ENCODE assay signal across 1 cellular context in genomic region chr13:19759669-19760068, GRCh38.
TF ChIP-seq lines count a peak whose summit lies in the region.

No MANE protein-coding gene starts in this region.

TF ChIP-seq in HepG2, 621 proteins besides CTCF, POLR2A, EP300 and RAD21:
- TF ChIP-seq, protein P1, sequence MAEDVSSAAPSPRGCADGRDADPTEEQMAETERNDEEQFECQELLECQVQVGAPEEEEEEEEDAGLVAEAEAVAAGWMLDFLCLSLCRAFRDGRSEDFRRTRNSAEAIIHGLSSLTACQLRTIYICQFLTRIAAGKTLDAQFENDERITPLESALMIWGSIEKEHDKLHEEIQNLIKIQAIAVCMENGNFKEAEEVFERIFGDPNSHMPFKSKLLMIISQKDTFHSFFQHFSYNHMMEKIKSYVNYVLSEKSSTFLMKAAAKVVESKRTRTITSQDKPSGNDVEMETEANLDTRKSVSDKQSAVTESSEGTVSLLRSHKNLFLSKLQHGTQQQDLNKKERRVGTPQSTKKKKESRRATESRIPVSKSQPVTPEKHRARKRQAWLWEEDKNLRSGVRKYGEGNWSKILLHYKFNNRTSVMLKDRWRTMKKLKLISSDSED (CRISPR knock-in tag; IDR thresholded peaks at IDR 0.05) = no peak
- peak; percentile 72; the same call in 1 of the 2 replicates for TF ChIP-seq ZNF121 (CRISPR knock-in tag; IDR thresholded peaks at IDR 0.05)
TF ChIP-seq in HepG2: peak in this region for 1.
